Comparison of ENCODE assay signal across 8 cellular contexts in the genomic region with DNA sequence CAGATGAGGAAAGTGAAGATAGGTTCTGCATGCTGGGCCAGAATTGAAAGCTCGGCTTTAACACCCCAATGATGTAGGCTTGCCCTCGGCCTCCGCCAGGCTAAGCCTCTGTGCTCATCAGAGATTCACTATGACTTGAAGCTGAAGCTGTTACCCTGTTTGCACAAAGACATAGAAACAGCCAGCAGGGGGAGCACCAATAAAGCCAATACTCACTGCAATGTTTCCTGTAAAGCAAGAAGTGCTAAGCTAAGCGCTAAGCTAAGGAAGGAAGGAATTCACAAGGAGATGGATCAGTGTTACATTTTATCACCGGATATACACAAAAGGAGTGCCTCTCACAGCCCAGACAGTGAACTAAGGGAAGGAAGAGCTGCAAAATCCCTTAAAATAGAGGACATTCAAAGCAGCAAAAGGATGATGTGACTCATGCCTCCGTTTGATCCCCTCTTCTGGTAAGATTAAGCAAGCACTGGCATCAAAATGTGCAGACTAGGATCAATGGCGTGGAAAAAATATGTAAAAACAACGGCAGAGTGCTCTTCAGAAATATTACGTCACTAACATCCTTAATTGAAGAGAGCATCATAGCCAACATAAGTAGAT.
DNase-seq lines count a peak whose midpoint lies in the region; ATAC-seq, FAIRE-seq and TF ChIP-seq lines count a peak whose summit lies in the region.

No MANE protein-coding gene starts in this region.

- intact Hi-C loops in spleen (cut with DNase I; ENCODE audit: low total_unique reads), result loop anchor here (5.0 kb wide), 3 partner anchors 204 to 1071 kb away; a partner anchor contains a TSS

- H3K36me3 Mint-ChIP-seq in T-helper 17 cell (ENCODE audit: low read depth) (peaks cover 6% of the 10 kb centered on the region), astrocyte (ENCODE audit: low read depth, unreplicated experiment) (no peaks in the 10 kb centered on the region)

- H2AFZ ChIP-seq in astrocyte (ENCODE audit: low read depth, low read length), result peak overlapping the region; percentile 45

- no peaks in the 10 kb centered on the region for H4K20me1 ChIP-seq in astrocyte (ENCODE audit: insufficient read depth, low read length)

- WGBS in spleen, 5 donors, result 22 to 30% (median 23%) methylated on average over 9 of the region's 9 CpGs

- peak; percentile 84 for TF ChIP-seq CTCF in astrocyte (IDR thresholded peaks at IDR 0.05; ENCODE audit: insufficient read depth, low read depth, low read length)
- TF ChIP-seq CTCF in spleen (IDR thresholded peaks at IDR 0.05 in 8 of 11, conservative IDR thresholded peaks at IDR 0.05 in 3 of 11), result peak; percentile 24 to 84 (median 72)

- no peak overlapping the region for H3K27ac ChIP-seq in astrocyte (ENCODE audit: low read depth, low read length)
- H3K27ac ChIP-seq in spleen, result no peak overlapping the region

- no peaks in the 10 kb centered on the region for H3K9me3 Mint-ChIP-seq in astrocyte (ENCODE audit: unreplicated experiment)

- DNase-seq in A172 (ENCODE audit: low spot score), result peak; percentile 89
- DNase-seq in NCI-H146 treated with DMSO at 0.1 percent for 48 hours (lab: John Stamatoyannopoulos, UW; ENCODE audit: unreplicated experiment), result peak; percentile 79
- DNase-seq in T-helper 17 cell, result peak in 2 of 3 donors; percentile 18 to 43
- DNase-seq in astrocyte (ENCODE audit: low read depth), result peak; percentile 61
- peak in 47 of 51 donors; percentile 9 to 94 (median 66) for DNase-seq in hypothalamus (lab: John Stamatoyannopoulos, UW)
- no peak for DNase-seq in spleen

- H3K27ac Mint-ChIP-seq in T-helper 17 cell (no peak overlapping the region), astrocyte (ENCODE audit: unreplicated experiment) (no peak overlapping the region)

- no peak overlapping the region for H3K4me2 ChIP-seq in astrocyte (ENCODE audit: low read length)

- no peak overlapping the region for H3K9ac ChIP-seq in astrocyte (ENCODE audit: low read length)

- H3K9me3 ChIP-seq in T-helper 17 cell (ENCODE audit: control insufficient read depth, low read length, poor library complexity, severe bottlenecking), result no peaks in the 10 kb centered on the region
- no peaks in the 10 kb centered on the region for H3K9me3 ChIP-seq in astrocyte (ENCODE audit: insufficient read depth, low read depth, low read length)
- H3K9me3 ChIP-seq in spleen, result no peaks in the 10 kb centered on the region

- H3K36me3 ChIP-seq in astrocyte (ENCODE audit: insufficient read depth, low read length) (no peaks in the 10 kb centered on the region), spleen (no peaks in the 10 kb centered on the region)

- no peak for TF ChIP-seq POLR2A in spleen (IDR thresholded peaks at IDR 0.05)

- H3K4me1 ChIP-seq in astrocyte (ENCODE audit: insufficient read depth, low read length) (no peaks in the 10 kb centered on the region), spleen (peaks cover 0 to 12% (median 4%) of the 10 kb centered on the region in 6 donors)

- H3K79me2 ChIP-seq in astrocyte (ENCODE audit: insufficient read depth, low read length), result no peaks in the 10 kb centered on the region

- H3K4me3 ChIP-seq in astrocyte (ENCODE audit: insufficient read depth, low read depth, low read length) (no peak overlapping the region), spleen (no peak overlapping the region)

- ATAC-seq in GM18499 (IDR thresholded peaks at IDR 0.05; ENCODE audit: insufficient read depth, unreplicated experiment) (peak; percentile 99), HG02884 (IDR thresholded peaks at IDR 0.05; ENCODE audit: unreplicated experiment) (peak; percentile 95), T-helper 17 cell (peak; percentile 85)

- peaks cover 8% of the 10 kb centered on the region for H3K4me1 Mint-ChIP-seq in T-helper 17 cell
- peaks cover 2% of the 10 kb centered on the region for H3K4me1 Mint-ChIP-seq in astrocyte (ENCODE audit: low read depth, unreplicated experiment)

- peak; percentile 96 for FAIRE-seq in astrocyte (lab: Jason Lieb, UNC)

- peaks cover 52% of the 10 kb centered on the region for H3K27me3 Mint-ChIP-seq in T-helper 17 cell
- no peaks in the 10 kb centered on the region for H3K27me3 Mint-ChIP-seq in astrocyte (ENCODE audit: low read depth, unreplicated experiment)

- H3K27me3 ChIP-seq in astrocyte (ENCODE audit: insufficient read depth, low read length) (peaks cover 2% of the 10 kb centered on the region), spleen (replicated peaks in 1 of 7) (peaks cover 0 to 26% (median 0%) of the 10 kb centered on the region in 7 donors)

- peak overlapping the region; percentile 63 for H3K4me3 Mint-ChIP-seq in T-helper 17 cell
- no peak overlapping the region for H3K4me3 Mint-ChIP-seq in astrocyte (ENCODE audit: unreplicated experiment)
